Comparison of ENCODE assay signal across 18 cellular contexts in genomic region chr11:76935030-76935429, GRCh38.
DNase-seq lines count a peak whose midpoint lies in the region; ATAC-seq and TF ChIP-seq lines count a peak whose summit lies in the region.
"Had no signal": no experiment of that assay in that cellular context is flagged by ENCODE, and none has a peak within 500 bp of the region (broad histone marks: within the 10 kb centered on the region; RNA-seq: fewer than 3 reads in every experiment).

No MANE protein-coding gene starts in this region.

- H2AFZ ChIP-seq in neural progenitor cell (replicated peaks): no peak overlapping the region

- H3K4me1 Mint-ChIP-seq in endothelial cell (ENCODE audit: unreplicated experiment) (no peaks in the 10 kb centered on the region), neural progenitor cell (no peaks in the 10 kb centered on the region)

- no peaks in the 10 kb centered on the region for H4K20me1 ChIP-seq in neural progenitor cell (ENCODE audit: low read depth)

- H3K4me3 ChIP-seq in neural progenitor cell (no peak overlapping the region), lower lobe of right lung (no peak overlapping the region)
- H3K4me3 ChIP-seq: SJCRH30 had no signal

- H3K27ac ChIP-seq in neural progenitor cell (no peak overlapping the region), lower lobe of right lung (no peak overlapping the region)
- H3K27ac ChIP-seq: C4-2B, SJCRH30 had no signal

- H3K27me3 Mint-ChIP-seq in endothelial cell (ENCODE audit: unreplicated experiment): peaks cover 1% of the 10 kb centered on the region
- peaks cover 2% of the 10 kb centered on the region for H3K27me3 Mint-ChIP-seq in neural progenitor cell (ENCODE audit: insufficient read depth, low read depth)

- H3K27ac Mint-ChIP-seq in endothelial cell (ENCODE audit: unreplicated experiment) (no peak overlapping the region), neural progenitor cell (no peak overlapping the region)

- H3K36me3 Mint-ChIP-seq in endothelial cell (ENCODE audit: low read depth, unreplicated experiment): peaks cover 25% of the 10 kb centered on the region
- peaks cover 20% of the 10 kb centered on the region for H3K36me3 Mint-ChIP-seq in neural progenitor cell

- H3K4me1 ChIP-seq in neural progenitor cell (no peaks in the 10 kb centered on the region), lower lobe of right lung (no peaks in the 10 kb centered on the region)
- H3K4me1 ChIP-seq: SJCRH30 had no signal

- peak; percentile 12 for DNase-seq in NCI-H2227 (lab: John Stamatoyannopoulos, UW; ENCODE audit: unreplicated experiment)
- DNase-seq in NCI-H2227 treated with DMSO at 0.1 percent for 48 hours (lab: John Stamatoyannopoulos, UW): no peak
- peak; percentile 45 for DNase-seq in OCI-M1 (lab: John Stamatoyannopoulos, UW)
- DNase-seq in endothelial cell (ENCODE audit: low spot score): no peak
- DNase-seq in neural progenitor cell (ENCODE audit: low spot score): peak; percentile 35
- DNase-seq in iPS-NIHi7 (ENCODE audit: extremely low spot score): no peak
- DNase-seq in mesenteric fat pad (ENCODE audit: low spot score): no peak
- DNase-seq in lower lobe of right lung: no peak
- DNase-seq: DMS153, HCEC 1CT, KG1, NCI-H146, NCI-H2081, NCI-H345, NCI-H526 treated with DMSO at 0.1 percent for 48 hours, PC-3, SJCRH30 had no signal

- H3K9ac ChIP-seq in neural progenitor cell: no peak overlapping the region

- H3K4me3 Mint-ChIP-seq in endothelial cell (ENCODE audit: unreplicated experiment): peak overlapping the region; percentile 28
- H3K4me3 Mint-ChIP-seq in neural progenitor cell: no peak overlapping the region

- H3K9me3 Mint-ChIP-seq in endothelial cell (ENCODE audit: unreplicated experiment) (peaks cover 7% of the 10 kb centered on the region), neural progenitor cell (peaks cover 15% of the 10 kb centered on the region)

- H3K4me2 ChIP-seq in neural progenitor cell: no peak overlapping the region

- H3K9me3 ChIP-seq in neural progenitor cell (ENCODE audit: low read depth): peaks cover 15% of the 10 kb centered on the region
- H3K9me3 ChIP-seq in lower lobe of right lung: peaks cover 9% of the 10 kb centered on the region
- H3K9me3 ChIP-seq: SJCRH30 had no signal

- ATAC-seq in lower lobe of right lung: no peak
- ATAC-seq: PC-3 had no signal

- H3K36me3 ChIP-seq in neural progenitor cell (peaks cover 3% of the 10 kb centered on the region), lower lobe of right lung (peaks cover 10% of the 10 kb centered on the region)

- no peaks in the 10 kb centered on the region for H3K27me3 ChIP-seq in neural progenitor cell
- H3K27me3 ChIP-seq in lower lobe of right lung (ENCODE audit: low read depth): no peaks in the 10 kb centered on the region
- H3K27me3 ChIP-seq: SJCRH30 had no signal

- no peaks in the 10 kb centered on the region for H3F3A ChIP-seq in neural progenitor cell (ENCODE audit: low read depth)

- H3K79me2 ChIP-seq in neural progenitor cell (ENCODE audit: low read depth): no peaks in the 10 kb centered on the region

- TF ChIP-seq CTCF in endothelial cell (IDR thresholded peaks at IDR 0.05; ENCODE audit: unreplicated experiment): no peak
- TF ChIP-seq CTCF in neural progenitor cell (IDR thresholded peaks at IDR 0.05): no peak
- no peak for TF ChIP-seq CTCF in lower lobe of right lung (IDR thresholded peaks at IDR 0.05)

- intact Hi-C loops in lower lobe of right lung (cut with DNase I): no loop called here

Comparison
In these comparisons a context has a peak if more than half of its experiments do, and no peak if none do; other contexts are left out.
1. DNase-seq: peak in NCI-H2227 (single experiment), OCI-M1 (single experiment) and neural progenitor cell (single experiment); none in NCI-H2227 treated with DMSO at 0.1 percent for 48 hours (single experiment), endothelial cell (single experiment), iPS-NIHi7 (single experiment), mesenteric fat pad (single experiment) and lower lobe of right lung (single experiment).